Comparison of ENCODE assay signal across 19 cellular contexts in the genomic region with DNA sequence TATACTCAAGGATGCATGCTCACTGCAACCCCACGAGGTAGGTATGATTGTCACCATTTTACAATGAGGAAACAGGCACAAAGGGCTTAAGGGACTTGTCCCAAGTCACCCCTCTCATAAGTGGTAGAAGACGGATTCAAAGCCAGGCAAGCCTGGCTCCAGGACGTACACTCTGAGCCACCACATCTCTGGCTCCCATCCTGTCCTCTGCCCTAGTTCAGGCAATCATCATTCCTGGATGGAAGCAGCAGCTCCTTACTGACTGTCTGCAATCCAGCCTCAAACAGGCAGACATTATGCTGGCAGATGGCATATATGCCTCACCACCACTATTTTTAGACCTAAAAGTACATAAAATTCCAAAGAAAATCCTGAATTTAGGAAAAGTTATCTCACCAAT.
"Had no signal": no experiment of that assay in that cellular context is flagged by ENCODE, and none has a peak within 500 bp of the region (broad histone marks: within the 10 kb centered on the region; RNA-seq: fewer than 3 reads in every experiment).

No MANE protein-coding gene starts in this region.

- H3K27ac Mint-ChIP-seq: activated T-cell treated with anti-CD3 and anti-CD28 coated beads, Interleukin-2, amount 50 U/mL, for 24 hours; natural killer cell treated with Interleukin-12 subunit alpha and Interleukin-12 subunit beta and Interleukin-15 and Interleukin-18, amount 100 ng/mL, for 72 hours; stimulated activated naive CD8-positive, alpha-beta T cell treated with anti-CD3 and anti-CD28 coated beads, Interleukin-15, amount 100 ng/mL, for 72 hours had no signal

- ATAC-seq: left lobe of liver; natural killer cell treated with Interleukin-12 subunit alpha and Interleukin-12 subunit beta and Interleukin-15 and Interleukin-18, amount 100 ng/mL, for 72 hours; sciatic nerve; stimulated activated naive CD8-positive, alpha-beta T cell treated with anti-CD3 and anti-CD28 coated beads, Interleukin-15, amount 100 ng/mL, for 72 hours had no signal

- H3K4me3 ChIP-seq: esophagus muscularis mucosa, hepatocyte, prostate gland, testis had no signal

- DNase-seq: activated CD4-positive, alpha-beta T cell treated with anti-CD3 and anti-CD28 coated beads, Interleukin-2, amount 50 U/mL, for 48 hours; activated naive CD4-positive, alpha-beta T cell treated with anti-CD3 and anti-CD28 coated beads, Interleukin-2, amount 50 U/mL, for 16 hours; activated T-cell treated with anti-CD3 and anti-CD28 coated beads, Interleukin-2, amount 50 U/mL, for 24 hours; central memory CD4-positive, alpha-beta T cell; cortex of kidney; effector CD4-positive, alpha-beta T cell; islet precursor cell; mesenchymal stem cell; stimulated activated CD4-positive, alpha-beta T cell treated with anti-CD3 and anti-CD28 coated beads, Interleukin-1b, Interleukin-23, amount 100 ng/mL, for 48 hours; stimulated activated naive CD8-positive, alpha-beta T cell treated with anti-CD3 and anti-CD28 coated beads, Interleukin-15, amount 100 ng/mL, for 72 hours; T-helper 1 cell; T1000; testis had no signal

- H3K27ac ChIP-seq: esophagus muscularis mucosa, hepatocyte, prostate gland, testis had no signal

- H3K4me3 Mint-ChIP-seq: activated T-cell treated with anti-CD3 and anti-CD28 coated beads, Interleukin-2, amount 50 U/mL, for 24 hours; natural killer cell treated with Interleukin-12 subunit alpha and Interleukin-12 subunit beta and Interleukin-15 and Interleukin-18, amount 100 ng/mL, for 72 hours; stimulated activated naive CD8-positive, alpha-beta T cell treated with anti-CD3 and anti-CD28 coated beads, Interleukin-15, amount 100 ng/mL, for 72 hours had no signal

- H3K36me3 ChIP-seq: prostate gland had no signal

- H3K27me3 Mint-ChIP-seq: activated T-cell treated with anti-CD3 and anti-CD28 coated beads, Interleukin-2, amount 50 U/mL, for 24 hours; stimulated activated naive CD8-positive, alpha-beta T cell treated with anti-CD3 and anti-CD28 coated beads, Interleukin-15, amount 100 ng/mL, for 72 hours had no signal

- H3K9me3 ChIP-seq: esophagus muscularis mucosa, prostate gland, testis had no signal

- H3K9me3 Mint-ChIP-seq: activated T-cell treated with anti-CD3 and anti-CD28 coated beads, Interleukin-2, amount 50 U/mL, for 24 hours; natural killer cell treated with Interleukin-12 subunit alpha and Interleukin-12 subunit beta and Interleukin-15 and Interleukin-18, amount 100 ng/mL, for 72 hours; stimulated activated naive CD8-positive, alpha-beta T cell treated with anti-CD3 and anti-CD28 coated beads, Interleukin-15, amount 100 ng/mL, for 72 hours had no signal

- H3K36me3 Mint-ChIP-seq: natural killer cell treated with Interleukin-12 subunit alpha and Interleukin-12 subunit beta and Interleukin-15 and Interleukin-18, amount 100 ng/mL, for 72 hours had no signal

- H3K4me1 ChIP-seq: prostate gland had no signal

- H3K27me3 ChIP-seq: esophagus muscularis mucosa, hepatocyte, testis had no signal
